ENCODE assay signal across 20 cellular contexts in the genomic region with DNA sequence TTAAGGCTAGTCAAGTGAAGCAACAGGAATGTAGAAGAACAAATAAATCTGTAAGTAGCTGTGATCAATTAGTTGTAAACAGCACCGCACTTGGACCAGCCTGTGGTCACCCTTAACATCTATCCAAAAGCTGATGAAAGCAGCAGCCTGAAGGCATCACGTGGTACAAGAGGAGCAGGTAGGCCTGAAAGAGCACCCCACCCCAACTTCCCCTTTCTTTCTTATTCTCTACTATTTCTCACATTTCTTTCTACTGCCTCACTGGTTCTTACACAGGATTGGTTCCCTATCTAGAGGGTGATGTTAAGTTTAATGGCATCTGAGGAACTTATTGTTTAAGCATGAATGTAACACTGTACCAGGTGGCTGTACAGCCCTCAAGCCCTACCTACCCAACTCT. TPM values are rescaled to one million over a fixed set of nuclear protein-coding genes. Genes with fewer than 3 reads are reported as not detected.
DNase-seq lines count a peak whose midpoint lies in the region; ATAC-seq and TF ChIP-seq lines count a peak whose summit lies in the region.
"Had no signal": no experiment of that assay in that cellular context is flagged by ENCODE, and none has a peak within 500 bp of the region (broad histone marks: within the 10 kb centered on the region; RNA-seq: fewer than 3 reads in every experiment).

No MANE protein-coding gene starts in this region.

- H3K4ac ChIP-seq in trophoblast cell (ENCODE audit: low read depth, low read length) = no peak overlapping the region

- H3K4me2 ChIP-seq in OCI-LY1 (ENCODE audit: low read length) (no peak overlapping the region), trophoblast cell (ENCODE audit: low read length) (no peak overlapping the region)
- H3K4me2 ChIP-seq: BLaER1 treated with 17β-estradiol and CSF1 and Interleukin-3, amounts not matched to agents 10 nM and 100 nM had no signal

- H2AFZ ChIP-seq in OCI-LY1 (ENCODE audit: low read length) = no peak overlapping the region
- no peak overlapping the region for H2AFZ ChIP-seq in trophoblast cell (ENCODE audit: insufficient read depth, low read length, poor library complexity)

- H3F3A ChIP-seq in OCI-LY1 (ENCODE audit: insufficient read depth, low read length) = no peaks in the 10 kb centered on the region

- H2BK120ac ChIP-seq in trophoblast cell (ENCODE audit: insufficient read depth, low read length, poor library complexity) = no peak overlapping the region

- H3K79me2 ChIP-seq in OCI-LY1 (ENCODE audit: insufficient read depth, low read length) (no peaks in the 10 kb centered on the region), trophoblast cell (ENCODE audit: control insufficient read depth, insufficient read depth, low read length, poor library complexity) (no peaks in the 10 kb centered on the region)

- H4K20me1 ChIP-seq in OCI-LY1 (ENCODE audit: insufficient read depth, low read length) = no peaks in the 10 kb centered on the region
- H4K20me1 ChIP-seq: BLaER1 treated with 17β-estradiol and CSF1 and Interleukin-3, amounts not matched to agents 10 nM and 100 nM had no signal

- DNase-seq in SIG-M5 treated with dmso at 0.1 percent for 504 hours (lab: John Stamatoyannopoulos, UW; ENCODE audit: unreplicated experiment) (peak; percentile 44), SIG-M5 (lab: John Stamatoyannopoulos, UW) (no peak), trophoblast cell (peak; percentile 53 to 60)
- DNase-seq in activated CD4-positive, alpha-beta T cell treated with anti-CD3 and anti-CD28 coated beads, Interleukin-2, amount 50 U/mL, for 48 hours = no peak
- no peak for DNase-seq in stimulated activated CD4-positive, alpha-beta T cell treated with anti-CD3 and anti-CD28 coated beads, Interleukin-12 subunit alpha, Interleukin-12 subunit beta, amount 100 ng/mL, for 4 hours
- DNase-seq: 8988T; adrenal gland; caudate nucleus; effector memory CD4-positive, alpha-beta T cell; H7; islet precursor cell; NCI-H2227 treated with DMSO at 0.1 percent for 48 hours; nephron progenitor cell; T-helper 1 cell; thyroid gland; WERI-Rb-1 had no signal

- H3K4me3 ChIP-seq in OCI-LY1 (ENCODE audit: low read depth, low read length, poor library complexity, severe bottlenecking) = no peak overlapping the region
- no peak overlapping the region for H3K4me3 ChIP-seq in trophoblast cell (ENCODE audit: low read depth, low read length)
- H3K4me3 ChIP-seq: adrenal gland; BLaER1 treated with 17β-estradiol and CSF1 and Interleukin-3, amounts not matched to agents 10 nM and 100 nM; thyroid gland had no signal

- no peak overlapping the region for H4K12ac ChIP-seq in trophoblast cell (ENCODE audit: low read depth, low read length)

- H3K4me1 ChIP-seq in OCI-LY1 (ENCODE audit: insufficient read depth, low read length, severe bottlenecking) (peaks cover 4% of the 10 kb centered on the region), trophoblast cell (ENCODE audit: control insufficient read depth in 1 of 2, insufficient read depth in 2 of 2, low read length in 2 of 2) (peaks cover 2 to 3% of the 10 kb centered on the region in 2 experiments)
- H3K4me1 ChIP-seq: adrenal gland, thyroid gland had no signal

- H3K27ac ChIP-seq in OCI-LY1 (ENCODE audit: low read depth, low read length, poor library complexity, severe bottlenecking) (peak overlapping the region; percentile 5), trophoblast cell (ENCODE audit: low read depth, low read length) (no peak overlapping the region)
- H3K27ac ChIP-seq: adrenal gland; BLaER1 treated with 17β-estradiol and CSF1 and Interleukin-3, amounts not matched to agents 10 nM and 100 nM; thyroid gland; WERI-Rb-1 had no signal

- H3K14ac ChIP-seq in trophoblast cell (ENCODE audit: low read length) = no peak overlapping the region

- H3K27me3 ChIP-seq in OCI-LY1 (ENCODE audit: insufficient read depth, low read length) (no peaks in the 10 kb centered on the region), trophoblast cell (ENCODE audit: insufficient read depth, low read length) (no peaks in the 10 kb centered on the region)
- H3K27me3 ChIP-seq: adrenal gland; BLaER1 treated with 17β-estradiol and CSF1 and Interleukin-3, amounts not matched to agents 10 nM and 100 nM; thyroid gland had no signal

- no peak for TF ChIP-seq CTCF in OCI-LY1 (IDR thresholded peaks at IDR 0.05; ENCODE audit: low read length)

- H3K9ac ChIP-seq in OCI-LY1 (ENCODE audit: low read length) (no peak overlapping the region), trophoblast cell (ENCODE audit: low read length) (no peak overlapping the region)
- H3K9ac ChIP-seq: BLaER1 treated with 17β-estradiol and CSF1 and Interleukin-3, amounts not matched to agents 10 nM and 100 nM had no signal

- H2BK5ac ChIP-seq in trophoblast cell (ENCODE audit: low read depth, low read length, poor library complexity) = no peak overlapping the region

- ATAC-seq in GM19463 (IDR thresholded peaks at IDR 0.05; ENCODE audit: unreplicated experiment) (peak; percentile 67), HG03520 (IDR thresholded peaks at IDR 0.05; ENCODE audit: unreplicated experiment) (no peak)

- no peak overlapping the region for H2AK5ac ChIP-seq in trophoblast cell (ENCODE audit: low read length)

- H3K79me1 ChIP-seq in trophoblast cell (ENCODE audit: low read length) = peaks cover 2% of the 10 kb centered on the region

- no peaks in the 10 kb centered on the region for H3K9me3 ChIP-seq in OCI-LY1 (ENCODE audit: low read length)
- H3K9me3 ChIP-seq in trophoblast cell (ENCODE audit: insufficient read depth, low read depth, low read length) = peaks cover 1% of the 10 kb centered on the region
- H3K9me3 ChIP-seq: adrenal gland; BLaER1 treated with 17β-estradiol and CSF1 and Interleukin-3, amounts not matched to agents 10 nM and 100 nM; thyroid gland had no signal

- H3K36me3 ChIP-seq in OCI-LY1 (ENCODE audit: insufficient read depth, low read length) = peaks cover 87% of the 10 kb centered on the region
- peaks cover 29 to 44% of the 10 kb centered on the region in 2 experiments for H3K36me3 ChIP-seq in trophoblast cell (ENCODE audit: control insufficient read depth in 1 of 2, insufficient read depth in 2 of 2, low read length in 2 of 2)

- H4K8ac ChIP-seq in trophoblast cell (ENCODE audit: low read depth, low read length) = no peak overlapping the region

- no peaks in the 10 kb centered on the region for H3K9me2 ChIP-seq in OCI-LY1 (ENCODE audit: low read depth, low read length)

- H3K23ac ChIP-seq in trophoblast cell (ENCODE audit: low read length) = no peak overlapping the region

- H4K91ac ChIP-seq in trophoblast cell (ENCODE audit: low read depth, low read length) = no peak overlapping the region

- H3K18ac ChIP-seq in trophoblast cell (ENCODE audit: low read length) = no peak overlapping the region

- no peak overlapping the region for H2BK12ac ChIP-seq in trophoblast cell (ENCODE audit: low read length)

- WGBS in trophoblast cell (ENCODE audit: extremely low coverage, insufficient coverage, insufficient read length) = no CpG with 5 or more reads among the region's 2 CpGs

RNA-seq across cellular contexts. Expression of a gene that starts 42.6 kb away (rescaled TPM):
- 0.22 and 0.29 TPM in 2 replicates for polyA plus RNA-seq in trophoblast cell (2013)

Comparison
In these comparisons a context has a peak if more than half of its experiments do, and no peak if none do; other contexts are left out.
1. DNase-seq: peak in SIG-M5 treated with dmso at 0.1 percent for 504 hours (single experiment) and trophoblast cell (2 of 2); none in SIG-M5 (single experiment), activated CD4-positive, alpha-beta T cell treated with anti-CD3 and anti-CD28 coated beads, Interleukin-2, amount 50 U/mL, for 48 hours (0 of 2) and stimulated activated CD4-positive, alpha-beta T cell treated with anti-CD3 and anti-CD28 coated beads, Interleukin-12 subunit alpha, Interleukin-12 subunit beta, amount 100 ng/mL, for 4 hours (single experiment).